In genomic region chr3:122886251-122886650, GRCh38 we compare ENCODE assay signal across 27 cellular contexts.
"Had no signal": no experiment of that assay in that cellular context is flagged by ENCODE, and none has a peak within 500 bp of the region (broad histone marks: within the 10 kb centered on the region; RNA-seq: fewer than 3 reads in every experiment).

No MANE protein-coding gene starts in this region.

- ATAC-seq: activated CD4-positive, CD25-positive, alpha-beta regulatory T cell treated with anti-CD3 and anti-CD28 coated beads, Interleukin-2, amount 50 U/mL, for 24 hours; activated CD8-positive, alpha-beta memory T cell treated with anti-CD3 and anti-CD28 coated beads, Interleukin-2, amount 10 ng/mL, durations not matched to agents 7 days and 5 days; activated CD8-positive, alpha-beta T cell treated with anti-CD3 and anti-CD28 coated beads, Interleukin-2, amount 10 ng/mL, durations not matched to agents 7 days and 5 days; activated naive CD8-positive, alpha-beta T cell treated with anti-CD3 and anti-CD28 coated beads, Interleukin-2, amount 50 U/mL, for 24 hours; body of pancreas; T-helper 17 cell had no signal

- H3K36me3 ChIP-seq: adrenal gland, colonic mucosa, WERI-Rb-1 had no signal

- FAIRE-seq: endometrium, endothelial cell of umbilical vein, frontal cortex had no signal

- DNase-seq: activated B cell treated with CpG ODN at 0.5 μM for 24 hours; activated CD4-positive, alpha-beta memory T cell treated with anti-CD3 and anti-CD28 coated beads for 36 hours; activated CD4-positive, alpha-beta T cell treated with anti-CD3 and anti-CD28 coated beads for 48 hours; activated CD8-positive, alpha-beta memory T cell treated with anti-CD3 and anti-CD28 coated beads, Interleukin-2, amount 10 ng/mL, durations not matched to agents 7 days and 5 days; activated CD8-positive, alpha-beta memory T cell treated with anti-CD3 and anti-CD28 coated beads, Interleukin-2, amount 50 U/mL, for 4 hours; activated CD8-positive, alpha-beta T cell treated with anti-CD3 and anti-CD28 coated beads, Interleukin-2, amount 10 ng/mL, durations not matched to agents 7 days and 5 days; activated effector memory CD4-positive, alpha-beta T cell treated with anti-CD3 and anti-CD28 coated beads, Interleukin-2, amount 50 U/mL, for 16 hours; activated naive CD4-positive, alpha-beta T cell treated with anti-CD3 and anti-CD28 coated beads for 36 hours; activated naive CD8-positive, alpha-beta T cell treated with anti-CD3 and anti-CD28 coated beads for 36 hours; activated naive CD8-positive, alpha-beta T cell treated with anti-CD3 and anti-CD28 coated beads, Interleukin-2, amount 50 U/mL, for 24 hours; activated T-cell treated with anti-CD3 and anti-CD28 coated beads, Interleukin-2, amount 50 U/mL, for 1 hour; activated T-cell treated with anti-CD3 and anti-CD28 coated beads, Interleukin-2, amount 50 U/mL, for 48 hours; adrenal gland; aorta; cerebellar nuclear complex; colonic mucosa; effector CD8-positive, alpha-beta T cell; esophagus squamous epithelium; T-helper 17 cell; T1000; WERI-Rb-1 had no signal

- H3K4me1 ChIP-seq: adrenal gland, body of pancreas, colonic mucosa had no signal

- H3K27me3 ChIP-seq: adrenal gland, body of pancreas, colonic mucosa, esophagus squamous epithelium had no signal

- H3K27ac ChIP-seq: adrenal gland, body of pancreas, colonic mucosa, epithelial cell of prostate, esophagus squamous epithelium, WERI-Rb-1 had no signal

- H3K4me3 ChIP-seq: adrenal gland, body of pancreas, colonic mucosa, esophagus squamous epithelium had no signal

- H3K9me3 ChIP-seq: adrenal gland, body of pancreas, colonic mucosa, esophagus squamous epithelium had no signal
